In genomic region chr16:81567987-81568748, GRCh38 we compare ENCODE assay signal across 8 cellular contexts.
DNase-seq lines count a peak whose midpoint lies in the region; ATAC-seq lines count a peak whose summit lies in the region.

No MANE protein-coding gene starts in this region.

- H3K4me3 Mint-ChIP-seq in activated CD4-positive, alpha-beta T cell treated with anti-CD3 and anti-CD28 coated beads for 36 hours, result peak overlapping the region; percentile 20

- intact Hi-C loops in activated CD4-positive, alpha-beta T cell treated with anti-CD3 and anti-CD28 coated beads for 36 hours (cut with DNase I, micrococcal nuclease), result loop anchor here in 1 of 2 experiments (1.0 to 2.0 kb wide), 4 partner anchors 27 to 123 kb away; partner anchors contain the start of gene CMIP

- DNase-seq in activated CD4-positive, alpha-beta T cell treated with anti-CD3 and anti-CD28 coated beads for 36 hours, result peak; percentile 85
- DNase-seq in activated CD4-positive, alpha-beta T cell treated with anti-CD3 and anti-CD28 coated beads, Interleukin-2, amount 50 U/mL, for 1 hour, result no peak
- DNase-seq in activated naive CD4-positive, alpha-beta T cell treated with anti-CD3 and anti-CD28 coated beads, Interleukin-2, amount 50 U/mL, for 72 hours (ENCODE audit: low spot score in 2 of 2), result peak; percentile 35 to 68
- peak; percentile 85 for DNase-seq in kidney tubule cell (ENCODE audit: low spot score)
- peak; percentile 78 for DNase-seq in stimulated activated naive CD8-positive, alpha-beta T cell treated with anti-CD3 and anti-CD28 coated beads, Interleukin-15, Interleukin-2, amounts not matched to agents 100 U/mL and 50 U/mL, for 24 hours
- DNase-seq in activated gamma-delta T cell treated with Interleukin-2 at 50 U/mL for 16 hours, result no peak
- no peak for DNase-seq in KBM-7

- POLR2A ChIA-PET in activated CD4-positive, alpha-beta T cell treated with anti-CD3 and anti-CD28 coated beads for 36 hours (lab: Charles Lee), result interaction anchor here (0.5 to 1.1 kb wide), 3 partner anchors 47 to 679 kb away, joined by 3 read pairs; no protein-coding TSS in a partner anchor

- peak; percentile 98 for ATAC-seq in activated CD4-positive, alpha-beta T cell treated with anti-CD3 and anti-CD28 coated beads for 36 hours
- peak; percentile 89 to 96 for ATAC-seq in activated naive CD4-positive, alpha-beta T cell treated with anti-CD3 and anti-CD28 coated beads, Interleukin-2, amount 50 U/mL, for 72 hours
- ATAC-seq in stimulated activated naive CD8-positive, alpha-beta T cell treated with anti-CD3 and anti-CD28 coated beads, Interleukin-15, Interleukin-2, amounts not matched to agents 100 U/mL and 50 U/mL, for 24 hours, result peak; percentile 100
- no peak for ATAC-seq in GM19351 (IDR thresholded peaks at IDR 0.05; ENCODE audit: unreplicated experiment)

- peaks cover 34% of the 10 kb centered on the region for H3K4me1 Mint-ChIP-seq in activated CD4-positive, alpha-beta T cell treated with anti-CD3 and anti-CD28 coated beads for 36 hours

- in situ Hi-C loops in KBM-7 (cut with MboI; ENCODE audit: low pct_unique_long_range_greater_than_20kb, low sequenced_read_pairs), result no loop called here

- peak overlapping the region; percentile 92 for H3K27ac Mint-ChIP-seq in activated CD4-positive, alpha-beta T cell treated with anti-CD3 and anti-CD28 coated beads for 36 hours
- peak overlapping the region; percentile 58 to 90 for H3K27ac Mint-ChIP-seq in activated naive CD4-positive, alpha-beta T cell treated with anti-CD3 and anti-CD28 coated beads, Interleukin-2, amount 50 U/mL, for 72 hours

- H3K27me3 Mint-ChIP-seq in activated CD4-positive, alpha-beta T cell treated with anti-CD3 and anti-CD28 coated beads for 36 hours, result no peaks in the 10 kb centered on the region

- CTCF ChIA-PET in activated CD4-positive, alpha-beta T cell treated with anti-CD3 and anti-CD28 coated beads for 36 hours (lab: Charles Lee), result interaction anchor here (0.9 to 1.7 kb wide), 2 partner anchors 66 to 117 kb away, joined by 4 read pairs; no protein-coding TSS in a partner anchor

- peaks cover 5% of the 10 kb centered on the region for H3K36me3 Mint-ChIP-seq in activated CD4-positive, alpha-beta T cell treated with anti-CD3 and anti-CD28 coated beads for 36 hours (ENCODE audit: low read depth)
- peaks cover 4 to 5% of the 10 kb centered on the region in 2 donors for H3K36me3 Mint-ChIP-seq in activated naive CD4-positive, alpha-beta T cell treated with anti-CD3 and anti-CD28 coated beads, Interleukin-2, amount 50 U/mL, for 72 hours

- peaks cover 4% of the 10 kb centered on the region for H3K9me3 Mint-ChIP-seq in activated CD4-positive, alpha-beta T cell treated with anti-CD3 and anti-CD28 coated beads for 36 hours (ENCODE audit: low read depth)
- no peaks in the 10 kb centered on the region for H3K9me3 Mint-ChIP-seq in activated naive CD4-positive, alpha-beta T cell treated with anti-CD3 and anti-CD28 coated beads, Interleukin-2, amount 50 U/mL, for 72 hours

Comparison
In these comparisons a context has a peak if more than half of its experiments do, and no peak if none do; other contexts are left out.
1. DNase-seq: peak in activated CD4-positive, alpha-beta T cell treated with anti-CD3 and anti-CD28 coated beads for 36 hours (single experiment), activated naive CD4-positive, alpha-beta T cell treated with anti-CD3 and anti-CD28 coated beads, Interleukin-2, amount 50 U/mL, for 72 hours (2 of 2), kidney tubule cell (single experiment) and stimulated activated naive CD8-positive, alpha-beta T cell treated with anti-CD3 and anti-CD28 coated beads, Interleukin-15, Interleukin-2, amounts not matched to agents 100 U/mL and 50 U/mL, for 24 hours (single experiment); none in activated CD4-positive, alpha-beta T cell treated with anti-CD3 and anti-CD28 coated beads, Interleukin-2, amount 50 U/mL, for 1 hour (single experiment), activated gamma-delta T cell treated with Interleukin-2 at 50 U/mL for 16 hours (single experiment) and KBM-7 (single experiment).